ENCODE assay signal across 10 cellular contexts in the genomic region with DNA sequence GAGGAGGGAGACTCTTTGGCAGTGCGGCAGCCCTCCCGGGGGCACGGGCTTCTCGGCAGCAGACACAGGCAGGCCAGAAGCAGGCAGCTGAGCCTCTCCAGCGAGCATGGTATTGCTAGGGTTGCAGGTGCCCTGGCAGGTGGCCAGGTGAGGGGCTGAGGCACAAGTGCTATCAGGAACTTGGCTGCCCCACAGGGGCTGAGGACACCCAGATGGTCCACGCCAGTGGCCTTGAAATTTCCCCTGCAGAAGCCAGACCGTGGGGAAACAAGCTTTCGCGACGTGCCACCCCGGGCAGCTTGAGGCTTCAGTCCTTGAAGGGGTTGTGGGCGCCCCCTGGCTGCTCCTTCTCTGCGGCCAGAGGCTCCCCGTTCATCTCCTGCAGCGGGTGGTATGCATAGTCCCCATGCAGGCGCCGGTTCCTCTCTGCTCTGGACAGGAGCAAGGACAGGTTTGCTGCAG. TPM values are rescaled to one million over a fixed set of nuclear protein-coding genes. Genes with fewer than 3 reads are reported as not detected.
DNase-seq lines count a peak whose midpoint lies in the region; ATAC-seq, FAIRE-seq and TF ChIP-seq lines count a peak whose summit lies in the region.
"Had no signal": no experiment of that assay in that cellular context is flagged by ENCODE, and none has a peak within 500 bp of the region (broad histone marks: within the 10 kb centered on the region; RNA-seq: fewer than 3 reads in every experiment).

No MANE protein-coding gene starts in this region.

- H3K4me3 ChIP-seq in endothelial cell of umbilical vein (replicated peaks in 1 of 3; ENCODE audit: insufficient read depth in 1 of 3, low read depth in 1 of 3, low read length in 3 of 3) (no peak overlapping the region), gastrocnemius medialis (no peak overlapping the region), prostate gland (no peak overlapping the region)

- peak in 1 of 2 donors; percentile 53 for TF ChIP-seq CTCF in endothelial cell of umbilical vein (IDR thresholded peaks at IDR 0.05; ENCODE audit: extremely low read depth in 1 of 2, insufficient read depth in 1 of 2, low read depth in 1 of 2, low read length in 2 of 2)
- peak in 3 of 5 experiments; percentile 10 to 37 (median 13) for TF ChIP-seq CTCF in gastrocnemius medialis (IDR thresholded peaks at IDR 0.05 in 4 of 5, conservative IDR thresholded peaks at IDR 0.05 in 1 of 5)
- no peak for TF ChIP-seq CTCF in prostate gland (IDR thresholded peaks at IDR 0.05)

- H3K27me3 ChIP-seq in endothelial cell of umbilical vein (ENCODE audit: control insufficient read depth in 2 of 2, insufficient read depth in 2 of 2, low read length in 2 of 2) = no peaks in the 10 kb centered on the region
- H3K27me3 ChIP-seq in gastrocnemius medialis = no peaks in the 10 kb centered on the region
- no peaks in the 10 kb centered on the region for H3K27me3 ChIP-seq in prostate gland (replicated peaks; ENCODE audit: insufficient read depth)

- in situ Hi-C loops in gastrocnemius medialis (cut with MboI; ENCODE audit: low sequenced_read_pairs in 4 of 4) = no loop called here

- intact Hi-C loops in endothelial cell of umbilical vein (cut with micrococcal nuclease) = no loop called here
- intact Hi-C loops in gastrocnemius medialis (cut with DNase I; ENCODE audit: low total_unique reads) = no loop called here
- intact Hi-C loops in prostate gland (cut with DNase I) = no loop called here

- H3K9me3 ChIP-seq in endothelial cell of umbilical vein (replicated peaks; ENCODE audit: control insufficient read depth, insufficient read depth, low read length) (no peaks in the 10 kb centered on the region), gastrocnemius medialis (no peaks in the 10 kb centered on the region), prostate gland (no peaks in the 10 kb centered on the region)

- H3K4me2 ChIP-seq in endothelial cell of umbilical vein (ENCODE audit: insufficient read depth, low read length) = no peak overlapping the region

- CTCF ChIA-PET in endothelial cell of umbilical vein (lab: Charles Lee) = interaction anchor here (0.6 to 2.0 kb wide), 5 partner anchors 9 to 67 kb away, joined by 3 to 11 read pairs (median 3); partner anchors contain the start of genes NAGPA and SEC14L5

- DNase-seq in NCI-H1436 (lab: John Stamatoyannopoulos, UW) (peak; percentile 44), NCI-H1436 treated with DMSO at 0.1 percent for 48 hours (lab: John Stamatoyannopoulos, UW) (no peak), NCI-H526 (lab: John Stamatoyannopoulos, UW) (peak; percentile 8 to 65), endothelial cell of umbilical vein (ENCODE audit: low read depth, low spot score) (peak; percentile 16), gastrocnemius medialis (peak in 1 of 2 donors; percentile 29), amniotic stem cell (lab: John Stamatoyannopoulos, UW) (no peak), prostate gland (ENCODE audit: low spot score) (no peak), SW 1271 (lab: John Stamatoyannopoulos, UW) (no peak)
- DNase-seq: activated CD8-positive, alpha-beta memory T cell treated with anti-CD3 and anti-CD28 coated beads, Interleukin-2, amount 50 U/mL, for 4 hours had no signal

- TF ChIP-seq POLR2A in endothelial cell of umbilical vein (IDR thresholded peaks at IDR 0.05; ENCODE audit: low read depth, low read length) = no peak
- no peak for TF ChIP-seq POLR2A in gastrocnemius medialis (IDR thresholded peaks at IDR 0.05)
- no peak for TF ChIP-seq POLR2A in prostate gland (IDR thresholded peaks at IDR 0.05)

- no peak for ATAC-seq in gastrocnemius medialis

- H3K79me2 ChIP-seq in endothelial cell of umbilical vein (ENCODE audit: control insufficient read depth, insufficient read depth, low read length) = no peaks in the 10 kb centered on the region

- H3K9me1 ChIP-seq in endothelial cell of umbilical vein (replicated peaks; ENCODE audit: control insufficient read depth, extremely low read depth, insufficient read depth, low read length) = no peaks in the 10 kb centered on the region

- whole genome bisulfite sequencing in prostate gland = 35% methylated on average over 12 of the region's 17 CpGs

- H4K20me1 ChIP-seq in endothelial cell of umbilical vein (replicated peaks; ENCODE audit: control insufficient read depth, extremely low read depth, insufficient read depth, low read length) = no peaks in the 10 kb centered on the region

- no peaks in the 10 kb centered on the region for H3K4me1 ChIP-seq in endothelial cell of umbilical vein (ENCODE audit: control insufficient read depth, extremely low read depth, insufficient read depth, low read length)
- peaks cover 10 to 22% of the 10 kb centered on the region in 2 donors for H3K4me1 ChIP-seq in gastrocnemius medialis
- no peaks in the 10 kb centered on the region for H3K4me1 ChIP-seq in prostate gland (replicated peaks)

- no peak overlapping the region for H3K9ac ChIP-seq in endothelial cell of umbilical vein (replicated peaks; ENCODE audit: extremely low read depth, insufficient read depth, low read length)

- FAIRE-seq in endothelial cell of umbilical vein (lab: Jason Lieb, UNC) = no peak

- H3K36me3 ChIP-seq in endothelial cell of umbilical vein (ENCODE audit: control insufficient read depth in 2 of 2, extremely low read depth in 1 of 2, insufficient read depth in 2 of 2, low read length in 2 of 2) (peaks cover 0 to 2% of the 10 kb centered on the region in 2 experiments), gastrocnemius medialis (peaks cover 0 to 11% of the 10 kb centered on the region in 2 donors), prostate gland (no peaks in the 10 kb centered on the region)

- BruUV-seq in endothelial cell of umbilical vein (replicated peaks; lab: Mats Ljungman, UMichigan) = TSS peak; percentile 45

- dilution Hi-C loops in endothelial cell of umbilical vein (cut with MboI; ENCODE audit: extremely low pct_ligation_motif_present, low sequenced_read_pairs) = no loop called here

- no peak overlapping the region for H2AFZ ChIP-seq in endothelial cell of umbilical vein (ENCODE audit: low read depth, low read length)

- H3K27ac ChIP-seq in endothelial cell of umbilical vein (ENCODE audit: insufficient read depth, low read depth, low read length) (no peak overlapping the region), gastrocnemius medialis (peak overlapping the region in 1 of 4 donors; percentile 41), prostate gland (no peak overlapping the region)

- POLR2A ChIA-PET in endothelial cell of umbilical vein (lab: Charles Lee) = interaction anchor here (1.1 kb wide), 1 partner anchor 22 kb away, joined by 3 read pairs; no protein-coding TSS in a partner anchor

TF ChIP-seq in endothelial cell of umbilical vein, 7 proteins besides CTCF, POLR2A, EP300 and RAD21:
- TF ChIP-seq MYC (IDR thresholded peaks at IDR 0.05; ENCODE audit: low read depth, low read length) (no peak), GATA2 (IDR thresholded peaks at IDR 0.05; ENCODE audit: insufficient read depth, insufficient read length, low read depth, low read length) (no peak)

RNA-seq across cellular contexts. Expression of gene NAGPA, which starts 8.5 kb away (rescaled TPM):
- total RNA-seq in endothelial cell of umbilical vein (26.3 and 29.9 TPM in 2 replicates), gastrocnemius medialis (10 to 100 TPM; 15.1 to 27.5 (median 27.4) TPM), prostate gland (10 to 100 TPM; 29.1 to 32.3 TPM)
- polyA plus RNA-seq in endothelial cell of umbilical vein = 29.6 and 35.2 TPM in 2 replicates
- 18.0 and 25.4 TPM in 2 replicates for polyA plus RNA-seq in endothelial cell of umbilical vein (2011; cell fraction: cytosol; rRNA removed)
- 31.5 and 35.7 TPM in 2 replicates for polyA plus RNA-seq in endothelial cell of umbilical vein (2011; cell fraction: nucleus; rRNA removed)
- polyA plus RNA-seq in endothelial cell of umbilical vein (2012) = 17.0 and 23.4 TPM in 2 replicates
- 17.2 and 18.0 TPM in 2 replicates for polyA minus RNA-seq in endothelial cell of umbilical vein
- 11.9 TPM for polyA minus RNA-seq in endothelial cell of umbilical vein (2011; cell fraction: cytosol; rRNA and poly(A)+ RNA removed)
- polyA minus RNA-seq in endothelial cell of umbilical vein (2011; cell fraction: nucleus; rRNA and poly(A)+ RNA removed) = 12.4 and 13.3 TPM in 2 replicates

RNA-seq across cellular contexts. Expression of gene C16orf89, which starts 40.6 kb away (rescaled TPM):
- total RNA-seq in endothelial cell of umbilical vein (not detected in 2 replicates), gastrocnemius medialis (not detected), prostate gland (10 to 100 TPM in 1 of 2 donors, 1 to 10 TPM in 1; 6.6 to 29.4 TPM)
- polyA plus RNA-seq in endothelial cell of umbilical vein = not detected in 2 replicates
- polyA plus RNA-seq in endothelial cell of umbilical vein (2011; cell fraction: cytosol; rRNA removed) = not detected in 2 replicates
- not detected in 2 replicates for polyA plus RNA-seq in endothelial cell of umbilical vein (2011; cell fraction: nucleus; rRNA removed)
- not detected in 2 replicates for polyA plus RNA-seq in endothelial cell of umbilical vein (2012)
- polyA minus RNA-seq in endothelial cell of umbilical vein = not detected in 2 replicates
- polyA minus RNA-seq in endothelial cell of umbilical vein (2011; cell fraction: cytosol; rRNA and poly(A)+ RNA removed) = not detected
- not detected in 2 replicates for polyA minus RNA-seq in endothelial cell of umbilical vein (2011; cell fraction: nucleus; rRNA and poly(A)+ RNA removed)
- total RNA-seq: lung microvascular endothelial cell had no signal

RNA-seq across cellular contexts. Expression of gene ALG1, which starts 46.4 kb away (rescaled TPM):
- total RNA-seq in endothelial cell of umbilical vein (33.7 and 37.1 TPM in 2 replicates), gastrocnemius medialis (10 to 100 TPM in 2 of 4 donors, 1 to 10 TPM in 2; 4.8 to 17.1 (median 9.7) TPM), prostate gland (10 to 100 TPM; 35.1 to 37.7 TPM)
- 43.7 and 46.0 TPM in 2 replicates for polyA plus RNA-seq in endothelial cell of umbilical vein
- polyA plus RNA-seq in endothelial cell of umbilical vein (2011; cell fraction: cytosol; rRNA removed) = 32.5 and 36.3 TPM in 2 replicates
- 23.9 and 25.9 TPM in 2 replicates for polyA plus RNA-seq in endothelial cell of umbilical vein (2011; cell fraction: nucleus; rRNA removed)
- polyA plus RNA-seq in endothelial cell of umbilical vein (2012) = 24.7 and 30.4 TPM in 2 replicates
- polyA minus RNA-seq in endothelial cell of umbilical vein = 50.6 and 55.8 TPM in 2 replicates
- polyA minus RNA-seq in endothelial cell of umbilical vein (2011; cell fraction: cytosol; rRNA and poly(A)+ RNA removed) = 34.8 TPM
- polyA minus RNA-seq in endothelial cell of umbilical vein (2011; cell fraction: nucleus; rRNA and poly(A)+ RNA removed) = 14.8 and 17.8 TPM in 2 replicates

Comparison
In these comparisons a context has a peak if more than half of its experiments do, and no peak if none do; other contexts are left out.
1. DNase-seq: peak in NCI-H1436 (single experiment), NCI-H526 (2 of 2) and endothelial cell of umbilical vein (single experiment); none in NCI-H1436 treated with DMSO at 0.1 percent for 48 hours (single experiment), amniotic stem cell (single experiment), prostate gland (single experiment) and SW 1271 (0 of 2).
2. CTCF ChIP-seq: peak in gastrocnemius medialis (3 of 5); none in prostate gland (0 of 4).